In genomic region chrX:115560978-115561604, GRCh38 we compare ENCODE assay signal across 8 cellular contexts. TPM values are rescaled to one million over a fixed set of nuclear protein-coding genes. Genes with fewer than 3 reads are reported as not detected.
DNase-seq lines count a peak whose midpoint lies in the region; ATAC-seq lines count a peak whose summit lies in the region.

A gene with protein sequence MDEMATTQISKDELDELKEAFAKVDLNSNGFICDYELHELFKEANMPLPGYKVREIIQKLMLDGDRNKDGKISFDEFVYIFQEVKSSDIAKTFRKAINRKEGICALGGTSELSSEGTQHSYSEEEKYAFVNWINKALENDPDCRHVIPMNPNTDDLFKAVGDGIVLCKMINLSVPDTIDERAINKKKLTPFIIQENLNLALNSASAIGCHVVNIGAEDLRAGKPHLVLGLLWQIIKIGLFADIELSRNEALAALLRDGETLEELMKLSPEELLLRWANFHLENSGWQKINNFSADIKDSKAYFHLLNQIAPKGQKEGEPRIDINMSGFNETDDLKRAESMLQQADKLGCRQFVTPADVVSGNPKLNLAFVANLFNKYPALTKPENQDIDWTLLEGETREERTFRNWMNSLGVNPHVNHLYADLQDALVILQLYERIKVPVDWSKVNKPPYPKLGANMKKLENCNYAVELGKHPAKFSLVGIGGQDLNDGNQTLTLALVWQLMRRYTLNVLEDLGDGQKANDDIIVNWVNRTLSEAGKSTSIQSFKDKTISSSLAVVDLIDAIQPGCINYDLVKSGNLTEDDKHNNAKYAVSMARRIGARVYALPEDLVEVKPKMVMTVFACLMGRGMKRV (plus strand): TSS chrX:115561174. CDS start chrX:115610251, 49,077 bp downstream.

- DNase-seq in ACHN = peak; percentile 76
- DNase-seq in SJCRH30 = peak; percentile 99
- peak; percentile 66 to 87 for DNase-seq in dermis microvascular lymphatic vessel endothelial cell (ENCODE audit: low read depth in 2 of 2)
- DNase-seq in left colon = peak; percentile 74 to 82

- no peaks in the 10 kb centered on the region for H3K36me3 Mint-ChIP-seq in stimulated activated memory B cell treated with anti-CD40 and anti-IgM and Interleukin-4, amounts not matched to agents 10 μg/mL and 1 μg/mL and 100 μg/mL, for 72 hours

- no peaks in the 10 kb centered on the region for H3K4me1 Mint-ChIP-seq in stimulated activated memory B cell treated with anti-CD40 and anti-IgM and Interleukin-4, amounts not matched to agents 10 μg/mL and 1 μg/mL and 100 μg/mL, for 72 hours

- H3K27me3 ChIP-seq in SJCRH30 = no peaks in the 10 kb centered on the region

- H3K4me3 Mint-ChIP-seq in stimulated activated memory B cell treated with anti-CD40 and anti-IgM and Interleukin-4, amounts not matched to agents 10 μg/mL and 1 μg/mL and 100 μg/mL, for 72 hours = peak within 1 kb of the TSS; percentile 47

- in situ Hi-C loops in ACHN (cut with HindIII; ENCODE audit: low pct_ligation_motif_present, low pct_unique_long_range_greater_than_20kb, low sequenced_read_pairs) = no loop called here

- peak within 1 kb of the TSS; percentile 75 for H3K4me3 ChIP-seq in SJCRH30

- no peaks in the 10 kb centered on the region for H3K9me3 ChIP-seq in SJCRH30 (replicated peaks)

- peak within 1 kb of the TSS; percentile 91 for H3K27ac ChIP-seq in SJCRH30

- ATAC-seq in GM18498 (IDR thresholded peaks at IDR 0.05; ENCODE audit: unreplicated experiment) (peak; percentile 66), HG03520 (IDR thresholded peaks at IDR 0.05; ENCODE audit: unreplicated experiment) (peak; percentile 57), left colon (peak; percentile 88), GM21390 (IDR thresholded peaks at IDR 0.05; ENCODE audit: unreplicated experiment) (no peak)
- ATAC-seq in stimulated activated memory B cell treated with anti-CD40 and anti-IgM and Interleukin-4, amounts not matched to agents 10 μg/mL and 1 μg/mL and 100 μg/mL, for 72 hours = no peak

- H3K9me3 Mint-ChIP-seq in stimulated activated memory B cell treated with anti-CD40 and anti-IgM and Interleukin-4, amounts not matched to agents 10 μg/mL and 1 μg/mL and 100 μg/mL, for 72 hours = no peaks in the 10 kb centered on the region

- H3K27me3 Mint-ChIP-seq in stimulated activated memory B cell treated with anti-CD40 and anti-IgM and Interleukin-4, amounts not matched to agents 10 μg/mL and 1 μg/mL and 100 μg/mL, for 72 hours = peaks cover 9% of the 10 kb centered on the region

- intact Hi-C loops in left colon (cut with DNase I, micrococcal nuclease) = no loop called here

- H3K4me1 ChIP-seq in SJCRH30 = peaks cover 37% of the 10 kb centered on the region

- H3K36me3 ChIP-seq in SJCRH30 = peaks cover 8% of the 10 kb centered on the region; the same call in 1 of the 2 replicates

- H3K27ac Mint-ChIP-seq in stimulated activated memory B cell treated with anti-CD40 and anti-IgM and Interleukin-4, amounts not matched to agents 10 μg/mL and 1 μg/mL and 100 μg/mL, for 72 hours = no peak within 1 kb of the TSS

RNA-seq across cellular contexts. Expression of the gene that starts here (rescaled TPM):
- total RNA-seq in SJCRH30 (2014; rRNA removed; shearing (Covaris generic)) = 412 and 427 TPM in 2 replicates
- 318 and 330 TPM in 2 replicates for total RNA-seq in dermis microvascular lymphatic vessel endothelial cell
- total RNA-seq in left colon = 10 to 100 TPM; 15.7 to 21.2 TPM

Comparison
In these comparisons a context has a peak if more than half of its experiments do, and no peak if none do; other contexts are left out.
1. RNA of the gene that starts here (total RNA-seq): 412 to 427 TPM in SJCRH30 and 318 to 330 TPM in dermis microvascular lymphatic vessel endothelial cell; 15.7 to 21.2 TPM in left colon; every median in the first group is over 10 times any median in the second.
2. ATAC-seq: peak in GM18498 (single experiment), HG03520 (single experiment) and left colon (single experiment); none in stimulated activated memory B cell treated with anti-CD40 and anti-IgM and Interleukin-4, amounts not matched to agents 10 μg/mL and 1 μg/mL and 100 μg/mL, for 72 hours (single experiment) and GM21390 (single experiment).
3. Peak in every context shown above with its lines, with median percentiles within 50 percentile points of each other: DNase-seq.